ENCODE assay signal across 8 cellular contexts in genomic region chr5:181246276-181247050, GRCh38. TPM values are rescaled to one million over a fixed set of nuclear protein-coding genes. Genes with fewer than 3 reads are reported as not detected.
A peak's percentile ranks its signal among the peaks of the same experiment; 100 is the strongest.
DNase-seq lines count a peak whose midpoint lies in the region; ATAC-seq and TF ChIP-seq lines count a peak whose summit lies in the region.

No MANE protein-coding gene starts in this region.

- peaks cover 24% of the 10 kb centered on the region for H3K4me1 ChIP-seq in RWPE2 (ENCODE audit: insufficient read depth, poor library complexity, severe bottlenecking)
- peaks cover 62 to 75% (median 74%) of the 10 kb centered on the region in 3 donors for H3K4me1 ChIP-seq in skeletal muscle tissue (ENCODE audit: control insufficient read depth in 3 of 3, insufficient read depth in 3 of 3, low read length in 3 of 3)

- TF ChIP-seq CTCF in RWPE2 (IDR thresholded peaks at IDR 0.05; ENCODE audit: poor library complexity, severe bottlenecking) = no peak
- no peak for TF ChIP-seq CTCF in astrocyte of the cerebellum (IDR thresholded peaks at IDR 0.05; ENCODE audit: low read depth, low read length, missing control alignments)

- H3K9me3 ChIP-seq in RWPE2 (ENCODE audit: severe bottlenecking) (no peaks in the 10 kb centered on the region), skeletal muscle tissue (ENCODE audit: control insufficient read depth in 3 of 3, low read length in 3 of 3) (no peaks in the 10 kb centered on the region)

- peak; percentile 49 for ATAC-seq in HG02678 (IDR thresholded peaks at IDR 0.05; ENCODE audit: unreplicated experiment)
- ATAC-seq in RWPE2 (ENCODE audit: low read depth) = peak; percentile 62
- no peak for ATAC-seq in GM18870 (IDR thresholded peaks at IDR 0.05; ENCODE audit: unreplicated experiment)

- in situ Hi-C loops in astrocyte of the cerebellum (cut with HindIII; ENCODE audit: low sequenced_read_pairs) = loop anchor here (5.0 kb wide), 1 partner anchor 49 kb away; no protein-coding TSS in a partner anchor

- H3K36me3 ChIP-seq in RWPE2 (ENCODE audit: low read depth) = peaks cover 56% of the 10 kb centered on the region
- peaks cover 8 to 14% (median 12%) of the 10 kb centered on the region in 3 donors for H3K36me3 ChIP-seq in skeletal muscle tissue (ENCODE audit: control insufficient read depth in 3 of 3, insufficient read depth in 3 of 3, low read length in 3 of 3)

- DNase-seq in GM04504 (ENCODE audit: low read depth) (peak; percentile 81), RWPE2 (ENCODE audit: low spot score) (peak; percentile 91), astrocyte of the cerebellum (ENCODE audit: low read depth) (no peak), GF-D8 (lab: John Stamatoyannopoulos, UW) (no peak)

- H3K4me3 ChIP-seq in RWPE2 (ENCODE audit: severe bottlenecking) (peak overlapping the region; percentile 63), astrocyte of the cerebellum (ENCODE audit: low read depth, low read length) (peak overlapping the region; percentile 64), iPS-11a (ENCODE audit: low read depth, low read length) (peak overlapping the region; percentile 96), skeletal muscle tissue (ENCODE audit: low read length in 3 of 3) (peak overlapping the region; percentile 96 to 98 (median 97))

- H3K9ac ChIP-seq in skeletal muscle tissue (ENCODE audit: low read depth in 1 of 3, low read length in 3 of 3) = peak overlapping the region; percentile 97 to 99 (median 98)

- H3K27ac ChIP-seq in RWPE2 (ENCODE audit: poor library complexity, severe bottlenecking) (peak overlapping the region; percentile 94), skeletal muscle tissue (ENCODE audit: low read depth, low read length) (peak overlapping the region; percentile 97)

- H3K27me3 ChIP-seq in RWPE2 (ENCODE audit: insufficient read depth, poor library complexity, severe bottlenecking) = no peaks in the 10 kb centered on the region
- no peaks in the 10 kb centered on the region for H3K27me3 ChIP-seq in skeletal muscle tissue (ENCODE audit: control insufficient read depth in 3 of 3, insufficient read depth in 3 of 3, low read length in 3 of 3)

RNA-seq across cellular contexts. Expression of gene RACK1, which starts 2.8 kb away (rescaled TPM):
- total RNA-seq in skeletal muscle tissue = 4,748 TPM

RNA-seq across cellular contexts. Expression of gene TRIM52, which starts 14.5 kb away (rescaled TPM):
- 4.2 TPM for total RNA-seq in skeletal muscle tissue

RNA-seq across cellular contexts. Expression of gene TRIM41, which starts 23.4 kb away (rescaled TPM):
- total RNA-seq in skeletal muscle tissue = 15.1 TPM

RNA-seq across cellular contexts. Expression of gene TRIM7, which starts 41.5 kb away (rescaled TPM):
- 9.9 TPM for total RNA-seq in skeletal muscle tissue

Comparison
In these comparisons a context has a peak if more than half of its experiments do, and no peak if none do; other contexts are left out.
1. DNase-seq: peak in GM04504 (single experiment) and RWPE2 (single experiment); none in astrocyte of the cerebellum (single experiment) and GF-D8 (single experiment).
2. Peak in every context shown above with its lines, with median percentiles within 50 percentile points of each other: H3K4me3 ChIP-seq.